In genomic region chr3:177893321-177893720, GRCh38 we compare ENCODE assay signal across 18 cellular contexts.
DNase-seq lines count a peak whose midpoint lies in the region; TF ChIP-seq lines count a peak whose summit lies in the region.
"Had no signal": no experiment of that assay in that cellular context is flagged by ENCODE, and none has a peak within 500 bp of the region (broad histone marks: within the 10 kb centered on the region; RNA-seq: fewer than 3 reads in every experiment).

No MANE protein-coding gene starts in this region.

- H3K4me2 ChIP-seq in mesenchymal stem cell (ENCODE audit: low read length, poor library complexity, severe bottlenecking): no peak overlapping the region
- H3K4me2 ChIP-seq: KMS-11, SK-N-SH had no signal

- no peaks in the 10 kb centered on the region for H3K36me3 ChIP-seq in endodermal cell (ENCODE audit: control insufficient read depth, insufficient read depth, low read length)
- H3K36me3 ChIP-seq in mesenchymal stem cell (ENCODE audit: control insufficient read depth in 1 of 2, insufficient read depth in 2 of 2, low read depth in 1 of 2, low read length in 2 of 2): no peaks in the 10 kb centered on the region
- H3K36me3 ChIP-seq: esophagus squamous epithelium had no signal

- H3K9me3 ChIP-seq in endodermal cell (ENCODE audit: control insufficient read depth, low read length): no peaks in the 10 kb centered on the region
- H3K9me3 ChIP-seq in mesenchymal stem cell (ENCODE audit: control insufficient read depth, low read length): peaks cover 11% of the 10 kb centered on the region
- H3K9me3 ChIP-seq: SK-N-SH had no signal

- H4K8ac ChIP-seq in mesenchymal stem cell (ENCODE audit: low read length): no peak overlapping the region

- no peak overlapping the region for H3K27ac ChIP-seq in endodermal cell (ENCODE audit: low read depth, low read length)
- no peak overlapping the region for H3K27ac ChIP-seq in mesenchymal stem cell (ENCODE audit: low read length, poor library complexity, severe bottlenecking)
- H3K27ac ChIP-seq: esophagus squamous epithelium, KMS-11 had no signal

- H3K27me3 Mint-ChIP-seq in HFFc6 (ENCODE audit: insufficient read depth) (no peaks in the 10 kb centered on the region; the same call in 1 of the 2 replicates), endodermal cell (ENCODE audit: insufficient read depth) (no peaks in the 10 kb centered on the region)
- no peaks in the 10 kb centered on the region for H3K27me3 Mint-ChIP-seq in activated CD4-positive, alpha-beta T cell treated with anti-CD3 and anti-CD28 coated beads, Interleukin-2, amount 10 ng/mL, durations not matched to agents 7 days and 5 days

- no peak overlapping the region for H3K27ac Mint-ChIP-seq in HFFc6
- no peak overlapping the region for H3K27ac Mint-ChIP-seq in endodermal cell
- no peak overlapping the region for H3K27ac Mint-ChIP-seq in activated CD4-positive, alpha-beta T cell treated with anti-CD3 and anti-CD28 coated beads, Interleukin-2, amount 10 ng/mL, durations not matched to agents 7 days and 5 days
- H3K27ac Mint-ChIP-seq: activated T-cell treated with anti-CD3 and anti-CD28 coated beads, Interleukin-2, amount 50 U/mL, for 72 hours; CD14-positive monocyte; stimulated activated memory B cell treated with anti-CD40 and anti-IgM and Interleukin-4, amounts not matched to agents 10 μg/mL and 1 μg/mL and 100 μg/mL, for 72 hours had no signal

- POLR2A ChIA-PET in activated CD4-positive, alpha-beta T cell treated with anti-CD3 and anti-CD28 coated beads, Interleukin-2, amount 10 ng/mL, durations not matched to agents 7 days and 5 days (lab: Charles Lee): no interaction called here

- DNase-seq in AG10803 (ENCODE audit: low read depth) (peak; percentile 27), HFFc6 (no peak), endodermal cell (no peak), mesenchymal stem cell (peak; percentile 8), midbrain (lab: John Stamatoyannopoulos, UW) (no peak), anterior cingulate cortex (lab: John Stamatoyannopoulos, UW) (no peak)
- no peak for DNase-seq in activated CD8-positive, alpha-beta memory T cell treated with anti-CD3 and anti-CD28 coated beads, Interleukin-2, amount 50 U/mL, for 4 hours
- DNase-seq in activated CD4-positive, alpha-beta T cell treated with anti-CD3 and anti-CD28 coated beads, Interleukin-2, amount 10 ng/mL, durations not matched to agents 7 days and 5 days: no peak
- DNase-seq: activated CD4-positive, alpha-beta T cell treated with anti-CD3 and anti-CD28 coated beads, Interleukin-2, amount 50 U/mL, for 4 hours; activated T-cell treated with anti-CD3 and anti-CD28 coated beads, Interleukin-2, amount 50 U/mL, for 72 hours; DMS79 treated with DMSO at 0.1 percent for 48 hours; esophagus squamous epithelium; NCI-H1436; NCI-H446; SK-N-SH had no signal

- H3K23ac ChIP-seq in mesenchymal stem cell (ENCODE audit: low read length in 2 of 2): no peak overlapping the region

- no peak overlapping the region for H2BK15ac ChIP-seq in mesenchymal stem cell (ENCODE audit: low read depth, poor library complexity, severe bottlenecking)

- no peak overlapping the region for H3K18ac ChIP-seq in mesenchymal stem cell (ENCODE audit: low read depth in 1 of 2, low read length in 2 of 2)

- H2BK12ac ChIP-seq in mesenchymal stem cell (ENCODE audit: low read length in 2 of 2): peak overlapping the region; percentile 19 to 31

- peak overlapping the region in 1 of 2 experiments; percentile 89 for H3K14ac ChIP-seq in mesenchymal stem cell (ENCODE audit: low read length in 2 of 2)

- H3K4ac ChIP-seq in mesenchymal stem cell (ENCODE audit: low read depth in 1 of 2, low read length in 2 of 2): no peak overlapping the region

- H2AFZ ChIP-seq in mesenchymal stem cell (ENCODE audit: low read depth, low read length): no peak overlapping the region

- no peaks in the 10 kb centered on the region for H3K79me1 ChIP-seq in mesenchymal stem cell (replicated peaks; ENCODE audit: low read length, poor library complexity, severe bottlenecking)

- H3K4me3 Mint-ChIP-seq in HFFc6 (no peak overlapping the region), endodermal cell (no peak overlapping the region)
- H3K4me3 Mint-ChIP-seq in activated CD4-positive, alpha-beta T cell treated with anti-CD3 and anti-CD28 coated beads, Interleukin-2, amount 10 ng/mL, durations not matched to agents 7 days and 5 days: no peak overlapping the region
- H3K4me3 Mint-ChIP-seq: activated T-cell treated with anti-CD3 and anti-CD28 coated beads, Interleukin-2, amount 50 U/mL, for 72 hours; CD14-positive monocyte; stimulated activated memory B cell treated with anti-CD40 and anti-IgM and Interleukin-4, amounts not matched to agents 10 μg/mL and 1 μg/mL and 100 μg/mL, for 72 hours had no signal

- peaks cover 9% of the 10 kb centered on the region for H3K36me3 Mint-ChIP-seq in HFFc6 (ENCODE audit: low read depth)
- no peaks in the 10 kb centered on the region for H3K36me3 Mint-ChIP-seq in endodermal cell (ENCODE audit: low read depth)
- H3K36me3 Mint-ChIP-seq in activated CD4-positive, alpha-beta T cell treated with anti-CD3 and anti-CD28 coated beads, Interleukin-2, amount 10 ng/mL, durations not matched to agents 7 days and 5 days (ENCODE audit: low read depth): peaks cover 2% of the 10 kb centered on the region
- H3K36me3 Mint-ChIP-seq: CD14-positive monocyte had no signal

- no peak overlapping the region for H3K9ac ChIP-seq in endodermal cell (ENCODE audit: extremely low read depth, low read length, poor library complexity, severe bottlenecking)
- no peak overlapping the region for H3K9ac ChIP-seq in mesenchymal stem cell (ENCODE audit: low read length)
- H3K9ac ChIP-seq: KMS-11, SK-N-SH had no signal

- H3K27me3 ChIP-seq in endodermal cell (ENCODE audit: control insufficient read depth, insufficient read depth, low read length, poor library complexity, severe bottlenecking) (no peaks in the 10 kb centered on the region), mesenchymal stem cell (ENCODE audit: control insufficient read depth in 1 of 2, insufficient read depth in 1 of 2, low read length in 2 of 2) (no peaks in the 10 kb centered on the region)
- H3K27me3 ChIP-seq: esophagus squamous epithelium had no signal

- H2BK5ac ChIP-seq in mesenchymal stem cell (ENCODE audit: low read depth, low read length, poor library complexity, severe bottlenecking): no peak overlapping the region

- TF ChIP-seq CTCF in AG10803 (conservative IDR thresholded peaks at IDR 0.05; ENCODE audit: low read length) (peak; percentile 48), HFFc6 (IDR thresholded peaks at IDR 0.05) (peak; percentile 42), endodermal cell (conservative IDR thresholded peaks at IDR 0.05) (peak; percentile 55)

- H3K9me3 Mint-ChIP-seq in HFFc6 (peaks cover 10% of the 10 kb centered on the region), endodermal cell (peaks cover 6% of the 10 kb centered on the region)
- peaks cover 8% of the 10 kb centered on the region for H3K9me3 Mint-ChIP-seq in activated CD4-positive, alpha-beta T cell treated with anti-CD3 and anti-CD28 coated beads, Interleukin-2, amount 10 ng/mL, durations not matched to agents 7 days and 5 days

- 92 to 95% methylated on average over 2 of the region's 2 CpGs for WGBS in endodermal cell (ENCODE audit: insufficient coverage in 1 of 2, insufficient read length in 1 of 2), 2 experiments
- WGBS in mesenchymal stem cell: 90% methylated on average over 2 of the region's 2 CpGs

- H4K91ac ChIP-seq in mesenchymal stem cell (ENCODE audit: low read length): no peak overlapping the region

- H3K4me1 ChIP-seq in endodermal cell (ENCODE audit: control insufficient read depth, insufficient read depth, low read length) (no peaks in the 10 kb centered on the region), mesenchymal stem cell (ENCODE audit: control insufficient read depth, insufficient read depth, low read depth, low read length) (no peaks in the 10 kb centered on the region)
- H3K4me1 ChIP-seq: esophagus squamous epithelium had no signal

- H3K4me3 ChIP-seq in AG10803 (ENCODE audit: low read length) (no peak overlapping the region), endodermal cell (ENCODE audit: low read length) (no peak overlapping the region), mesenchymal stem cell (ENCODE audit: insufficient read depth in 1 of 2, low read depth in 1 of 2, low read length in 2 of 2) (no peak overlapping the region)
- H3K4me3 ChIP-seq: esophagus squamous epithelium had no signal

- H2BK120ac ChIP-seq in mesenchymal stem cell (ENCODE audit: low read depth, low read length): no peak overlapping the region

- peak overlapping the region; percentile 51 for H2AK5ac ChIP-seq in mesenchymal stem cell (ENCODE audit: low read length, severe bottlenecking)

- peaks cover 18% of the 10 kb centered on the region for H3K4me1 Mint-ChIP-seq in HFFc6 (ENCODE audit: low read depth)
- H3K4me1 Mint-ChIP-seq in endodermal cell: no peaks in the 10 kb centered on the region
- H3K4me1 Mint-ChIP-seq in activated CD4-positive, alpha-beta T cell treated with anti-CD3 and anti-CD28 coated beads, Interleukin-2, amount 10 ng/mL, durations not matched to agents 7 days and 5 days: no peaks in the 10 kb centered on the region
- H3K4me1 Mint-ChIP-seq: stimulated activated memory B cell treated with anti-CD40 and anti-IgM and Interleukin-4, amounts not matched to agents 10 μg/mL and 1 μg/mL and 100 μg/mL, for 72 hours had no signal

- CTCF ChIA-PET in activated CD4-positive, alpha-beta T cell treated with anti-CD3 and anti-CD28 coated beads, Interleukin-2, amount 10 ng/mL, durations not matched to agents 7 days and 5 days (lab: Charles Lee): no interaction called here

Comparison
In these comparisons a context has a peak if more than half of its experiments do, and no peak if none do; other contexts are left out.
1. DNase-seq: peak in AG10803 (single experiment) and mesenchymal stem cell (single experiment); none in HFFc6 (single experiment), endodermal cell (single experiment), activated CD8-positive, alpha-beta memory T cell treated with anti-CD3 and anti-CD28 coated beads, Interleukin-2, amount 50 U/mL, for 4 hours (single experiment), activated CD4-positive, alpha-beta T cell treated with anti-CD3 and anti-CD28 coated beads, Interleukin-2, amount 10 ng/mL, durations not matched to agents 7 days and 5 days (single experiment), midbrain (single experiment) and anterior cingulate cortex (0 of 58).
2. Peak in every context shown above with its lines, with median percentiles within 50 percentile points of each other: CTCF ChIP-seq.